In genomic region chr11:78054971-78055370, GRCh38 we compare ENCODE assay signal across 27 cellular contexts. TPM values are rescaled to one million over a fixed set of nuclear protein-coding genes. Genes with fewer than 3 reads are reported as not detected.
DNase-seq lines count a peak whose midpoint lies in the region; ATAC-seq, FAIRE-seq and TF ChIP-seq lines count a peak whose summit lies in the region.
"Had no signal": no experiment of that assay in that cellular context is flagged by ENCODE, and none has a peak within 500 bp of the region (broad histone marks: within the 10 kb centered on the region; RNA-seq: fewer than 3 reads in every experiment).

No MANE protein-coding gene starts in this region.

- H3F3A ChIP-seq in neural progenitor cell (ENCODE audit: low read depth) = no peaks in the 10 kb centered on the region

- H2AFZ ChIP-seq in neural progenitor cell (replicated peaks) = no peak overlapping the region

- H3K9me3 ChIP-seq in neural progenitor cell (ENCODE audit: low read depth) = no peaks in the 10 kb centered on the region
- H3K9me3 ChIP-seq: A549; BE2C; BLaER1 treated with 17β-estradiol and CSF1 and Interleukin-3, amounts not matched to agents 10 nM and 100 nM; HAP-1 had no signal

- H3K27me3 Mint-ChIP-seq in neural progenitor cell (ENCODE audit: insufficient read depth, low read depth) = peaks cover 4% of the 10 kb centered on the region
- H3K27me3 Mint-ChIP-seq: CD4-positive, alpha-beta T cell had no signal

- H3K4me3 ChIP-seq in neural progenitor cell = no peak overlapping the region
- H3K4me3 ChIP-seq: A549; BLaER1 treated with 17β-estradiol and CSF1 and Interleukin-3, amounts not matched to agents 10 nM and 100 nM; HAP-1 had no signal

- no peaks in the 10 kb centered on the region for H3K4me1 ChIP-seq in neural progenitor cell
- H3K4me1 ChIP-seq: BE2C, HAP-1 had no signal

- peak; percentile 79 for ATAC-seq in left lobe of liver
- no peak for ATAC-seq in HG03135 (IDR thresholded peaks at IDR 0.05; ENCODE audit: unreplicated experiment)
- ATAC-seq: A549 had no signal

- no peaks in the 10 kb centered on the region for H3K36me3 ChIP-seq in neural progenitor cell
- H3K36me3 ChIP-seq: BE2C; BLaER1 treated with 17β-estradiol and CSF1 and Interleukin-3, amounts not matched to agents 10 nM and 100 nM; HAP-1 had no signal

- DNase-seq in HTR-8/SVneo (ENCODE audit: insufficient read length, low spot score) (no peak), left lobe of liver (ENCODE audit: low spot score) (peak; percentile 88), neural progenitor cell (ENCODE audit: low spot score) (no peak), pons (ENCODE audit: low spot score) (no peak)
- no peak for DNase-seq in activated CD8-positive, alpha-beta memory T cell treated with anti-CD3 and anti-CD28 coated beads for 24 hours
- DNase-seq: 8988T; ACHN; AML-193; BE2C; Calu3; CD4-positive, alpha-beta T cell; COR-L47; DMS53; DMS79 treated with DMSO at 0.1 percent for 48 hours; GF-D8; GOT3; HFFc6 had no signal

- H3K4me3 Mint-ChIP-seq in neural progenitor cell = no peak overlapping the region
- H3K4me3 Mint-ChIP-seq: CD14-positive monocyte; CD4-positive, alpha-beta T cell; HFFc6 had no signal

- no peaks in the 10 kb centered on the region for H3K9me3 Mint-ChIP-seq in neural progenitor cell
- H3K9me3 Mint-ChIP-seq: CD14-positive monocyte; CD4-positive, alpha-beta T cell; HFFc6 had no signal

- no peak overlapping the region for H3K27ac ChIP-seq in neural progenitor cell
- H3K27ac ChIP-seq: A549; BLaER1 treated with 17β-estradiol and CSF1 and Interleukin-3, amounts not matched to agents 10 nM and 100 nM had no signal

- no peak for TF ChIP-seq CTCF in neural progenitor cell (IDR thresholded peaks at IDR 0.05)

- no peaks in the 10 kb centered on the region for H3K27me3 ChIP-seq in neural progenitor cell
- H3K27me3 ChIP-seq: BE2C; BLaER1 treated with 17β-estradiol and CSF1 and Interleukin-3, amounts not matched to agents 10 nM and 100 nM had no signal

- no peaks in the 10 kb centered on the region for H4K20me1 ChIP-seq in neural progenitor cell (ENCODE audit: low read depth)
- H4K20me1 ChIP-seq: BLaER1 treated with 17β-estradiol and CSF1 and Interleukin-3, amounts not matched to agents 10 nM and 100 nM had no signal

- H3K4me2 ChIP-seq in neural progenitor cell = no peak overlapping the region
- H3K4me2 ChIP-seq: A549; BLaER1 treated with 17β-estradiol and CSF1 and Interleukin-3, amounts not matched to agents 10 nM and 100 nM had no signal

- no peaks in the 10 kb centered on the region for H3K36me3 Mint-ChIP-seq in neural progenitor cell

- peak; percentile 16 for FAIRE-seq in HTR-8/SVneo (lab: Jason Lieb, UNC)
- FAIRE-seq: A549, GM12891, GM18507, H54 had no signal

- no peaks in the 10 kb centered on the region for H3K79me2 ChIP-seq in neural progenitor cell (ENCODE audit: low read depth)

- peak overlapping the region; percentile 68 for H3K27ac Mint-ChIP-seq in neural progenitor cell
- H3K27ac Mint-ChIP-seq: CD4-positive, alpha-beta T cell; HFFc6 had no signal

- H3K4me1 Mint-ChIP-seq in neural progenitor cell = peaks cover 5% of the 10 kb centered on the region

- H3K9ac ChIP-seq in neural progenitor cell = no peak overlapping the region
- H3K9ac ChIP-seq: BLaER1 treated with 17β-estradiol and CSF1 and Interleukin-3, amounts not matched to agents 10 nM and 100 nM had no signal

RNA-seq across cellular contexts. Expression of gene THRSP, which starts 8.7 kb away (rescaled TPM):
- total RNA-seq in left lobe of liver (48.6 TPM), neural progenitor cell (ENCODE audit: low replicate concordance) (not detected in 2 replicates)
- total RNA-seq: Calu3; CD4-positive, alpha-beta T cell; Daoy; G401; HFFc6 had no signal

RNA-seq across cellular contexts. Expression of gene NDUFC2, which starts 24.7 kb away (rescaled TPM):
- total RNA-seq in left lobe of liver (210 TPM), neural progenitor cell (ENCODE audit: low replicate concordance) (36.7 and 89.5 TPM in 2 replicates)

RNA-seq across cellular contexts. Expression of gene KCTD14, which starts 31.9 kb away (rescaled TPM):
- total RNA-seq in left lobe of liver (4.1 TPM), neural progenitor cell (ENCODE audit: low replicate concordance) (4.3 and 5.3 TPM in 2 replicates)

Comparison
In these comparisons a context has a peak if more than half of its experiments do, and no peak if none do; other contexts are left out.
1. RNA of gene THRSP, which starts 8.7 kb away (total RNA-seq): 48.6 TPM in left lobe of liver (single experiment); not detected in neural progenitor cell; every median in the first group is over 10 times any median in the second.